In genomic region chr2:136238214-136238551, GRCh38 we compare ENCODE assay signal across 8 cellular contexts.
DNase-seq lines count a peak whose midpoint lies in the region; ATAC-seq and TF ChIP-seq lines count a peak whose summit lies in the region.

No MANE protein-coding gene starts in this region.

- TF ChIP-seq CTCF in CD8-positive, alpha-beta T cell (IDR thresholded peaks at IDR 0.05), result no peak
- TF ChIP-seq CTCF in ascending aorta (IDR thresholded peaks at IDR 0.05), result no peak

- no peaks in the 10 kb centered on the region for H3K36me3 Mint-ChIP-seq in CD8-positive, alpha-beta T cell
- H3K36me3 Mint-ChIP-seq in naive B cell, result no peaks in the 10 kb centered on the region

- H3K4me3 Mint-ChIP-seq in CD8-positive, alpha-beta T cell, result no peak overlapping the region
- peak overlapping the region in 7 of 8 donors; percentile 0 to 91 (median 73) for H3K4me3 Mint-ChIP-seq in naive B cell

- no peaks in the 10 kb centered on the region for H3K9me3 ChIP-seq in CD8-positive, alpha-beta T cell (ENCODE audit: low read length)
- no peaks in the 10 kb centered on the region for H3K9me3 ChIP-seq in ascending aorta

- peak overlapping the region; percentile 64 for H3K27ac ChIP-seq in CD8-positive, alpha-beta T cell (ENCODE audit: low read depth, low read length)
- peak overlapping the region; percentile 59 to 62 for H3K27ac ChIP-seq in ascending aorta

- peaks cover 31% of the 10 kb centered on the region for H3K4me1 ChIP-seq in CD8-positive, alpha-beta T cell (ENCODE audit: insufficient read depth, low read length)
- peaks cover 0 to 4% of the 10 kb centered on the region in 2 donors for H3K4me1 ChIP-seq in ascending aorta

- peak; percentile 16 for ATAC-seq in CD8-positive, alpha-beta T cell
- ATAC-seq in naive B cell (ENCODE audit: low read depth in 2 of 2), result peak; percentile 3 to 13

- H3K36me3 ChIP-seq in CD8-positive, alpha-beta T cell (ENCODE audit: insufficient read depth, low read length), result no peaks in the 10 kb centered on the region
- no peaks in the 10 kb centered on the region for H3K36me3 ChIP-seq in ascending aorta

- no peaks in the 10 kb centered on the region for H3K27me3 ChIP-seq in CD8-positive, alpha-beta T cell (ENCODE audit: insufficient read depth, low read length)
- H3K27me3 ChIP-seq in ascending aorta, result no peaks in the 10 kb centered on the region

- H3K27me3 Mint-ChIP-seq in CD8-positive, alpha-beta T cell (ENCODE audit: low read depth), result no peaks in the 10 kb centered on the region
- H3K27me3 Mint-ChIP-seq in naive B cell, result no peaks in the 10 kb centered on the region

- POLR2A ChIA-PET in CD8-positive, alpha-beta T cell (lab: Charles Lee), result interaction anchor here (0.6 to 5.0 kb wide), 16 partner anchors 9 to 138 kb away, joined by 3 to 29 read pairs (median 6); partner anchors contain the start of gene CXCR4
- POLR2A ChIA-PET in HEK293T (lab: Yijun Ruan, JAX), result no interaction called here

- CTCF ChIA-PET in CD8-positive, alpha-beta T cell (lab: Charles Lee), result interaction anchor here (0.8 to 1.8 kb wide), 8 partner anchors 11 to 141 kb away, joined by 3 to 7 read pairs (median 4); no protein-coding TSS in a partner anchor
- CTCF ChIA-PET in HEK293T (lab: Yijun Ruan, JAX), result no interaction called here

- peaks cover 56% of the 10 kb centered on the region for H3K4me1 Mint-ChIP-seq in CD8-positive, alpha-beta T cell (ENCODE audit: low read depth)
- peaks cover 68 to 89% (median 78%) of the 10 kb centered on the region in 3 donors for H3K4me1 Mint-ChIP-seq in naive B cell

- peak overlapping the region; percentile 91 for H3K27ac Mint-ChIP-seq in CD8-positive, alpha-beta T cell
- peak overlapping the region; percentile 98 to 100 (median 99) for H3K27ac Mint-ChIP-seq in naive B cell

- peak in 1 of 7 experiments; percentile 19 for DNase-seq in CD8-positive, alpha-beta T cell
- DNase-seq in HS-5 (ENCODE audit: low read depth), result peak; percentile 33
- DNase-seq in ascending aorta (ENCODE audit: low spot score in 2 of 2), result no peak
- DNase-seq in naive B cell, result no peak
- no peak for DNase-seq in HK-2 (ENCODE audit: unreplicated experiment)
- no peak for DNase-seq in HEK293T (ENCODE audit: extremely low spot score)
- no peak for DNase-seq in DMS114 treated with DMSO at 0.1 percent for 48 hours (lab: John Stamatoyannopoulos, UW; ENCODE audit: unreplicated experiment)
- no peak for DNase-seq in DMS153 treated with DMSO at 0.1 percent for 48 hours (lab: John Stamatoyannopoulos, UW; ENCODE audit: unreplicated experiment)

- peak overlapping the region; percentile 13 for H3K4me3 ChIP-seq in CD8-positive, alpha-beta T cell (ENCODE audit: low read depth, low read length)
- H3K4me3 ChIP-seq in ascending aorta, result no peak overlapping the region

- intact Hi-C loops in CD8-positive, alpha-beta T cell (cut with DNase I, micrococcal nuclease), result loop anchor here (1.0 to 5.0 kb wide), 4 partner anchors 89 to 139 kb away; no protein-coding TSS in a partner anchor
- intact Hi-C loops in ascending aorta (cut with DNase I), result no loop called here

- H3K9me3 Mint-ChIP-seq in CD8-positive, alpha-beta T cell, result peaks cover 2% of the 10 kb centered on the region
- no peaks in the 10 kb centered on the region for H3K9me3 Mint-ChIP-seq in naive B cell

TF ChIP-seq in HEK293T, 16 proteins besides CTCF, POLR2A, EP300 and RAD21:
- TF ChIP-seq ELF4 (IDR thresholded peaks at IDR 0.05) (no peak), CTBP1 (IDR thresholded peaks at IDR 0.05; ENCODE audit: borderline replicate concordance) (no peak), ZNF384 (IDR thresholded peaks at IDR 0.05) (no peak), NFRKB (IDR thresholded peaks at IDR 0.05) (no peak), TARDBP (IDR thresholded peaks at IDR 0.05) (no peak), BHLHE40 (IDR thresholded peaks at IDR 0.05; ENCODE audit: borderline replicate concordance) (no peak)
- TF ChIP-seq, protein P1, sequence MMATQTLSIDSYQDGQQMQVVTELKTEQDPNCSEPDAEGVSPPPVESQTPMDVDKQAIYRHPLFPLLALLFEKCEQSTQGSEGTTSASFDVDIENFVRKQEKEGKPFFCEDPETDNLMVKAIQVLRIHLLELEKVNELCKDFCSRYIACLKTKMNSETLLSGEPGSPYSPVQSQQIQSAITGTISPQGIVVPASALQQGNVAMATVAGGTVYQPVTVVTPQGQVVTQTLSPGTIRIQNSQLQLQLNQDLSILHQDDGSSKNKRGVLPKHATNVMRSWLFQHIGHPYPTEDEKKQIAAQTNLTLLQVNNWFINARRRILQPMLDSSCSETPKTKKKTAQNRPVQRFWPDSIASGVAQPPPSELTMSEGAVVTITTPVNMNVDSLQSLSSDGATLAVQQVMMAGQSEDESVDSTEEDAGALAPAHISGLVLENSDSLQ (IDR thresholded peaks at IDR 0.05), result no peak
